10 cellular contexts compared by ENCODE assay signal in genomic region chr7:23633417-23633816, GRCh38.
"Had no signal": no experiment of that assay in that cellular context is flagged by ENCODE, and none has a peak within 500 bp of the region (broad histone marks: within the 10 kb centered on the region; RNA-seq: fewer than 3 reads in every experiment).

No MANE protein-coding gene starts in this region.

- H2AFZ ChIP-seq: GM23338 had no signal

- H3K9me3 ChIP-seq: HAP-1 had no signal

- H3K27ac ChIP-seq: KMS-11 had no signal

- H3K4me2 ChIP-seq: GM23338, KMS-11 had no signal

- H3K4me3 Mint-ChIP-seq: GM23338, HFFc6 had no signal

- H3K9ac ChIP-seq: KMS-11 had no signal

- ATAC-seq: HCT116 had no signal

- H3K9me3 Mint-ChIP-seq: HFFc6 had no signal

- H3K4me1 Mint-ChIP-seq: GM23338 had no signal

- DNase-seq: HFFc6, IMR-90, KBM-7 had no signal

- H3K4me1 ChIP-seq: HAP-1 had no signal

- H3K4me3 ChIP-seq: GM23338, HAP-1 had no signal

- H3K27ac Mint-ChIP-seq: HFFc6 had no signal

- FAIRE-seq: H1, H54, HTR-8/SVneo had no signal

- H3K36me3 ChIP-seq: HAP-1 had no signal
